Comparison of ENCODE assay signal across 20 cellular contexts in genomic region chr14:42229976-42230375, GRCh38.
A peak's percentile ranks its signal among the peaks of the same experiment; 100 is the strongest.
DNase-seq lines count a peak whose midpoint lies in the region; ATAC-seq and TF ChIP-seq lines count a peak whose summit lies in the region.
"Had no signal": no experiment of that assay in that cellular context is flagged by ENCODE, and none has a peak within 500 bp of the region (broad histone marks: within the 10 kb centered on the region; RNA-seq: fewer than 3 reads in every experiment).

No MANE protein-coding gene starts in this region.

- H3K9ac ChIP-seq in Karpas-422 (ENCODE audit: low read length) (no peak overlapping the region), SU-DHL-6 (ENCODE audit: low read length) (no peak overlapping the region)
- H3K9ac ChIP-seq: BLaER1 treated with 17β-estradiol and CSF1 and Interleukin-3, amounts not matched to agents 10 nM and 100 nM had no signal

- H2AFZ ChIP-seq in Karpas-422 (ENCODE audit: low read length): peak overlapping the region; percentile 40; the same call in 1 of the 2 replicates
- peak overlapping the region; percentile 41 for H2AFZ ChIP-seq in SU-DHL-6 (ENCODE audit: low read depth, low read length, severe bottlenecking)

- H3K9me3 ChIP-seq in Karpas-422 (ENCODE audit: low read length) (peaks cover 6% of the 10 kb centered on the region; the same call in 1 of the 2 replicates), SU-DHL-6 (ENCODE audit: insufficient read depth, low read length) (no peaks in the 10 kb centered on the region)
- H3K9me3 ChIP-seq: A549, BE2C, HAP-1 had no signal

- TF ChIP-seq CTCF in SU-DHL-6 (IDR thresholded peaks at IDR 0.05; ENCODE audit: insufficient read depth, low read length, poor library complexity, severe bottlenecking): no peak
- TF ChIP-seq CTCF in coronary artery (IDR thresholded peaks at IDR 0.05): no peak

- H4K20me1 ChIP-seq in Karpas-422 (ENCODE audit: insufficient read depth, low read depth, low read length) (no peaks in the 10 kb centered on the region), SU-DHL-6 (ENCODE audit: low read depth, low read length) (no peaks in the 10 kb centered on the region)
- H4K20me1 ChIP-seq: BLaER1 treated with 17β-estradiol and CSF1 and Interleukin-3, amounts not matched to agents 10 nM and 100 nM had no signal

- ATAC-seq in HG02678 (IDR thresholded peaks at IDR 0.05; ENCODE audit: unreplicated experiment): no peak
- ATAC-seq: A549 had no signal

- H3K9me2 ChIP-seq in Karpas-422 (replicated peaks; ENCODE audit: insufficient read depth, low read length) (no peaks in the 10 kb centered on the region), SU-DHL-6 (replicated peaks; ENCODE audit: insufficient read depth, low read length) (no peaks in the 10 kb centered on the region)

- H3K79me2 ChIP-seq in Karpas-422 (ENCODE audit: low read length): no peaks in the 10 kb centered on the region
- H3K79me2 ChIP-seq in SU-DHL-6 (ENCODE audit: insufficient read depth, low read length): no peaks in the 10 kb centered on the region

- DNase-seq in Karpas-422 (no peak), kidney glomerular epithelial cell (lab: John Stamatoyannopoulos, UW) (peak; percentile 70), coronary artery (ENCODE audit: low spot score) (no peak), HuH-7.5 (ENCODE audit: low spot score) (no peak), DMS53 (lab: John Stamatoyannopoulos, UW) (no peak)
- DNase-seq: 8988T; ACHN; AML-193; BE2C; Calu3; CD4-positive, alpha-beta T cell; CD8-positive, alpha-beta memory T cell; DND-41; GOT3; HFFc6 had no signal

- no peaks in the 10 kb centered on the region for H3K36me3 ChIP-seq in Karpas-422 (ENCODE audit: insufficient read depth, low read length)
- no peaks in the 10 kb centered on the region for H3K36me3 ChIP-seq in SU-DHL-6 (ENCODE audit: low read length)
- H3K36me3 ChIP-seq: BE2C; BLaER1 treated with 17β-estradiol and CSF1 and Interleukin-3, amounts not matched to agents 10 nM and 100 nM; HAP-1 had no signal

- H3K4me3 ChIP-seq in Karpas-422 (ENCODE audit: low read length): no peak overlapping the region
- no peak overlapping the region for H3K4me3 ChIP-seq in SU-DHL-6 (ENCODE audit: insufficient read depth, low read length, poor library complexity, severe bottlenecking)
- H3K4me3 ChIP-seq in coronary artery: no peak overlapping the region
- H3K4me3 ChIP-seq: A549; BLaER1 treated with 17β-estradiol and CSF1 and Interleukin-3, amounts not matched to agents 10 nM and 100 nM; HAP-1 had no signal

- no peak overlapping the region for H3K4me2 ChIP-seq in Karpas-422 (ENCODE audit: low read depth, low read length, poor library complexity, severe bottlenecking)
- no peak overlapping the region for H3K4me2 ChIP-seq in SU-DHL-6 (ENCODE audit: low read depth, low read length, poor library complexity, severe bottlenecking)
- H3K4me2 ChIP-seq: A549; BLaER1 treated with 17β-estradiol and CSF1 and Interleukin-3, amounts not matched to agents 10 nM and 100 nM had no signal

- no peaks in the 10 kb centered on the region for H3F3A ChIP-seq in SU-DHL-6 (ENCODE audit: insufficient read depth)

- no peaks in the 10 kb centered on the region for H3K4me1 ChIP-seq in Karpas-422 (ENCODE audit: low read length)
- H3K4me1 ChIP-seq: A549; BE2C; BLaER1 treated with 17β-estradiol and CSF1 and Interleukin-3, amounts not matched to agents 10 nM and 100 nM; HAP-1 had no signal

- H3K27ac ChIP-seq in Karpas-422 (ENCODE audit: low read length) (no peak overlapping the region), SU-DHL-6 (ENCODE audit: low read depth, low read length) (no peak overlapping the region), coronary artery (no peak overlapping the region)
- H3K27ac ChIP-seq: A549; BLaER1 treated with 17β-estradiol and CSF1 and Interleukin-3, amounts not matched to agents 10 nM and 100 nM had no signal

- H3K27me3 ChIP-seq in Karpas-422 (ENCODE audit: low read length) (no peaks in the 10 kb centered on the region), SU-DHL-6 (ENCODE audit: low read length) (no peaks in the 10 kb centered on the region)
- H3K27me3 ChIP-seq: BE2C; BLaER1 treated with 17β-estradiol and CSF1 and Interleukin-3, amounts not matched to agents 10 nM and 100 nM had no signal
